ENCODE assay signal across 10 cellular contexts in the genomic region with DNA sequence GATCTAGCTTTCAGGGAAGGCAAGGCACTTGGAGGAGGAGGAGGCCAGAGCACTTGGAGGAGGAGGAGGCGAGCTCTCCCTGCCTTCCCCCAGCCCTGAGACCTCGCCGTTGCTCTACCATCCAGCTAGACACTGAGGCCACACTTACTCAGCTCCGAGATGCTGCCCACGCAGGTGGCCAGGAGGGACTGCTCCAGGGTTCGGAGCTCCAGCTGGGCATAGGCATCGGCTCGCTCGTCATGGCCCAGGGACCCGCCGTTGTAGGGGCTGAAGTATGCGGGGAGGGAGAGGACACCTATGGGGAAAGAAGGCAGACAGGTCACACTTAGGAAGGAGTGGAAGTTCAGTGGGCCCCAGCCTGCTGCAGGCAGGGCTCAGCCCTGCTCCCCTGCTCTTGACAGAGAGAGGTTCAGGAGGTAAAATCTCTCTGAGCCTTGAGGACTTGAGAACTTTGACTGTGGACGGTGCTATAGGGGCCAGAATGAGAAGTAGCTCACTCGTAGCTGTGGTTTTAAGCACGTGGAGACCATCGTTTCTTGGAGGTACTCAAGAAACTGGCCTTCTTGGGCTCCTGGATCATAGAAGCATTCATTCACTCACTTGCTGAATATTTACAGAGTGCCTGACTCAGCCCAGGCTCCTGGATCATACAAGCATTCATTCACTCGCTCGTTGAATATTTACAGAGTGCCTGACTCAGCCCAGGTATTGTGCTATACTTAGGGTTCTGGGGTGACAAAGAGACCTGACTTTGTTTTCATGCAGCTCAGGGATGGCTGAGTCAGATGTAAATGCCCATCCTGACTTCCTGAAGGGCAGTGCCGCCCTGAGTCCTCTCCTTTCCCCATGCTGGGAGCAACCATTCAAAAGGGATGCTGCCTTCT.
DNase-seq lines count a peak whose midpoint lies in the region; ATAC-seq and TF ChIP-seq lines count a peak whose summit lies in the region.
"Had no signal": no experiment of that assay in that cellular context is flagged by ENCODE, and none has a peak within 500 bp of the region (broad histone marks: within the 10 kb centered on the region; RNA-seq: fewer than 3 reads in every experiment).

No MANE protein-coding gene starts in this region.

- POLR2A ChIA-PET in WTC11 (lab: Charles Lee): interaction anchor here (0.6 kb wide), 1 partner anchor 242 kb away, joined by 5 read pairs; no protein-coding TSS in a partner anchor

- DNase-seq in HT1080 (ENCODE audit: low read depth) (peak; percentile 99), WTC11 (ENCODE audit: low spot score) (no peak), lung (ENCODE audit: low spot score) (no peak), OCI-M1 (lab: John Stamatoyannopoulos, UW) (no peak), chondrocyte (ENCODE audit: low spot score) (no peak), dedifferentiated amniotic fluid mesenchymal stem cell (ENCODE audit: extremely low spot score) (no peak)
- DNase-seq: activated T-cell treated with anti-CD3 and anti-CD28 coated beads, Interleukin-2, amount 50 U/mL, for 72 hours; CD8-positive, alpha-beta memory T cell had no signal

- no peak overlapping the region for H3K4me3 ChIP-seq in lung

- H3K27ac ChIP-seq in lung (ENCODE audit: low read depth in 1 of 2, low read length in 1 of 2): no peak overlapping the region

- ATAC-seq in GM18511 (IDR thresholded peaks at IDR 0.05; ENCODE audit: unreplicated experiment) (peak; percentile 44), WTC11 (peak; percentile 62), lung (ENCODE audit: insufficient read depth, low FRiP score) (peak; percentile 42), HG02610 (IDR thresholded peaks at IDR 0.05; ENCODE audit: unreplicated experiment) (no peak)

- H3K4me3 Mint-ChIP-seq in WTC11 (no peak overlapping the region), chondrocyte (ENCODE audit: unreplicated experiment) (no peak overlapping the region)
- H3K4me3 Mint-ChIP-seq: activated T-cell treated with anti-CD3 and anti-CD28 coated beads, Interleukin-2, amount 50 U/mL, for 72 hours; CD8-positive, alpha-beta memory T cell had no signal

- H3K9me3 Mint-ChIP-seq in WTC11 (no peaks in the 10 kb centered on the region), chondrocyte (ENCODE audit: low read depth) (no peaks in the 10 kb centered on the region)
- H3K9me3 Mint-ChIP-seq: activated T-cell treated with anti-CD3 and anti-CD28 coated beads, Interleukin-2, amount 50 U/mL, for 72 hours; CD8-positive, alpha-beta memory T cell had no signal

- no peaks in the 10 kb centered on the region for H3K27me3 ChIP-seq in lung (ENCODE audit: control insufficient read depth, insufficient read depth)

- no peaks in the 10 kb centered on the region for H3K36me3 ChIP-seq in lung (ENCODE audit: control insufficient read depth in 2 of 2, insufficient read depth in 2 of 2, low read length in 2 of 2)

- H3K4me1 ChIP-seq in lung (ENCODE audit: control insufficient read depth in 2 of 2, insufficient read depth in 2 of 2, low read length in 2 of 2): no peaks in the 10 kb centered on the region

- H3K36me3 Mint-ChIP-seq in WTC11: no peaks in the 10 kb centered on the region; the same call in 1 of the 2 replicates
- peaks cover 3% of the 10 kb centered on the region for H3K36me3 Mint-ChIP-seq in chondrocyte (ENCODE audit: low read depth)
- H3K36me3 Mint-ChIP-seq: CD8-positive, alpha-beta memory T cell had no signal

- 80 to 88% methylated on average over 19 of the region's 19 CpGs for WGBS in lung, 2 donors

- no peak for TF ChIP-seq CTCF in WTC11 (IDR thresholded peaks at IDR 0.05)
- no peak for TF ChIP-seq CTCF in lung (IDR thresholded peaks at IDR 0.05; ENCODE audit: control extremely low read depth, extremely low read depth)
- TF ChIP-seq CTCF in chondrocyte (IDR thresholded peaks at IDR 0.05): no peak

- peaks cover 0 to 2% of the 10 kb centered on the region in 2 donors for H3K9me3 ChIP-seq in lung (ENCODE audit: control insufficient read depth in 2 of 2, insufficient read depth in 1 of 2, low read length in 1 of 2)

- peaks cover 65% of the 10 kb centered on the region for H3K4me1 Mint-ChIP-seq in WTC11
- peaks cover 22% of the 10 kb centered on the region for H3K4me1 Mint-ChIP-seq in chondrocyte (ENCODE audit: low read depth)

- H3K27ac Mint-ChIP-seq in WTC11 (peak overlapping the region; percentile 51; the same call in 1 of the 2 replicates), chondrocyte (ENCODE audit: unreplicated experiment) (no peak overlapping the region)
- H3K27ac Mint-ChIP-seq: activated T-cell treated with anti-CD3 and anti-CD28 coated beads, Interleukin-2, amount 50 U/mL, for 72 hours had no signal

- no peaks in the 10 kb centered on the region for H3K27me3 Mint-ChIP-seq in WTC11 (ENCODE audit: low read depth)
- H3K27me3 Mint-ChIP-seq in chondrocyte (ENCODE audit: low read depth): no peaks in the 10 kb centered on the region

- CTCF ChIA-PET in WTC11 (lab: Charles Lee): interaction anchor here (0.7 to 1.8 kb wide), 4 partner anchors 25 to 153 kb away, joined by 3 to 12 read pairs (median 4); a partner anchor contains a TSS

TF ChIP-seq in WTC11, 78 proteins besides CTCF, POLR2A, EP300 and RAD21:
- TF ChIP-seq, protein P1, sequence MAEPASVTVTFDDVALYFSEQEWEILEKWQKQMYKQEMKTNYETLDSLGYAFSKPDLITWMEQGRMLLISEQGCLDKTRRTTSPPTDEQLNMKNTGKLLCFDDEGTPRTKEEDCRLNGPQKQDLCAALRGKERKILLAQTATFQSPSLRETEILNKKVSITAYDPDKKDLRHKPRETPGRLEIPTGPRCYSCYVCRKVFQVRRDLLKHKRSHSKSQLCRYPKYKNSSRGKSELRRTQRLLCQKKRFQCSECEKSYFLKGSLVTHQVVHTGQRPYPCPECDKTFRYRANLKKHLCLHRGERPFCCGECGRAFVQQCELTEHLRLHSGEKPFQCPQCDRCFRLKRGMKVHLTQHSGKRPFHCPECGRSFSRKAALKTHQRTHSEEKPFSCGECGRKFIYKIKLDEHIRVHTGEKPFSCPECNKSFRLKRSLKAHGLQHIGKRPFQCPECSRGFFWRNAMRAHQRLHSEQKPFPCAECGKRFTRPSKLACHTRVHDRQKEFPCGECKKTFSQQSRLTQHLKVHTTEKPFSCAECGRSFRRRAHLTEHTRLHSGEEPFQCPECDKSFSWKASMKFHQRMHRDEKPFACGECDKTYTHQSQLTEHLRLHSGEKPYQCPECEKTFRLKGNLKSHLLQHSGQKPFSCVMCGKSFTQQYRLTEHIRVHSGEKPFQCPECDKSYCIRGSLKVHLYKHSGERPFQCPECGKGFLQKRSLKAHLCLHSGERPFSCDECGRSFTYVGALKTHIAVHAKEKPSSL (CRISPR knock-in tag; conservative IDR thresholded peaks at IDR 0.05): no peak
- TF ChIP-seq NFE2L1 (CRISPR knock-in tag; IDR thresholded peaks at IDR 0.05) (no peak), ESRRA (CRISPR knock-in tag; IDR thresholded peaks at IDR 0.05; ENCODE audit: borderline replicate concordance) (no peak)
